In genomic region chr16:1732071-1732470, GRCh38 we compare ENCODE assay signal across 17 cellular contexts.
"Had no signal": no experiment of that assay in that cellular context is flagged by ENCODE, and none has a peak within 500 bp of the region (broad histone marks: within the 10 kb centered on the region; RNA-seq: fewer than 3 reads in every experiment).

No MANE protein-coding gene starts in this region.

- H3K27ac Mint-ChIP-seq: nephron; stimulated activated naive CD8-positive, alpha-beta T cell treated with anti-CD3 and anti-CD28 coated beads, Interleukin-15, Interleukin-2, amounts not matched to agents 100 ng/mL and 50 ng/mL, for 24 hours had no signal

- H3K27me3 ChIP-seq: dorsolateral prefrontal cortex, heart right ventricle, testis, tibial nerve had no signal

- H3K4me3 ChIP-seq: coronary artery, dorsolateral prefrontal cortex, heart right ventricle, smooth muscle cell, testis, tibial nerve had no signal

- H3K27me3 Mint-ChIP-seq: naive B cell; stimulated activated naive CD8-positive, alpha-beta T cell treated with anti-CD3 and anti-CD28 coated beads, Interleukin-15, Interleukin-2, amounts not matched to agents 100 ng/mL and 50 ng/mL, for 24 hours had no signal

- H3K4me3 Mint-ChIP-seq: naive B cell; nephron; stimulated activated naive CD8-positive, alpha-beta T cell treated with anti-CD3 and anti-CD28 coated beads, Interleukin-15, Interleukin-2, amounts not matched to agents 100 ng/mL and 50 ng/mL, for 24 hours had no signal

- H3K27ac ChIP-seq: coronary artery, testis, tibial nerve had no signal

- H3K4me1 Mint-ChIP-seq: nephron had no signal

- FAIRE-seq: frontal cortex, islet of Langerhans had no signal

- H3K9me3 ChIP-seq: heart right ventricle, testis, tibial nerve had no signal

- ATAC-seq: heart right ventricle, right cardiac atrium had no signal

- H3K9me3 Mint-ChIP-seq: naive B cell; nephron; stimulated activated naive CD8-positive, alpha-beta T cell treated with anti-CD3 and anti-CD28 coated beads, Interleukin-15, Interleukin-2, amounts not matched to agents 100 ng/mL and 50 ng/mL, for 24 hours had no signal

- H3K4me2 ChIP-seq: smooth muscle cell had no signal

- H3K4me1 ChIP-seq: testis had no signal

- DNase-seq: effector CD8-positive, alpha-beta T cell; heart right ventricle; hypothalamus; kidney glomerular epithelial cell; mesendoderm; naive B cell; right cardiac atrium; stimulated activated CD4-positive, alpha-beta T cell treated with anti-CD3 and anti-CD28 coated beads, Interleukin-2, amount 100 ng/mL, for 48 hours; testis had no signal
